ENCODE assay signal across 8 cellular contexts in genomic region chr2:64019083-64019974, GRCh38. TPM values are rescaled to one million over a fixed set of nuclear protein-coding genes. Genes with fewer than 3 reads are reported as not detected.
DNase-seq lines count a peak whose midpoint lies in the region; ATAC-seq and TF ChIP-seq lines count a peak whose summit lies in the region.

VPS54 (minus strand) TSS chr2:64019428; CDS start chr2:63983999, 35,429 bp downstream.

- H3K4me1 Mint-ChIP-seq in CD8-positive, alpha-beta T cell (ENCODE audit: low read depth) = peaks cover 46% of the 10 kb centered on the region
- H3K4me1 Mint-ChIP-seq in activated naive CD4-positive, alpha-beta T cell treated with anti-CD3 and anti-CD28 coated beads, Interleukin-2, amount 10 ng/mL, durations not matched to agents 7 days and 5 days = peaks cover 52% of the 10 kb centered on the region

- CTCF ChIA-PET in CD8-positive, alpha-beta T cell (lab: Charles Lee) = interaction anchor here (1.1 to 3.1 kb wide), 3 partner anchors 122 to 469 kb away, joined by 3 to 10 read pairs (median 4); no protein-coding TSS in a partner anchor
- CTCF ChIA-PET in activated naive CD4-positive, alpha-beta T cell treated with anti-CD3 and anti-CD28 coated beads, Interleukin-2, amount 10 ng/mL, durations not matched to agents 7 days and 5 days (lab: Charles Lee) = no interaction called here

- peak within 1 kb of the TSS; percentile 96 for H3K4me3 Mint-ChIP-seq in CD8-positive, alpha-beta T cell
- peak within 1 kb of the TSS; percentile 100 for H3K4me3 Mint-ChIP-seq in activated naive CD4-positive, alpha-beta T cell treated with anti-CD3 and anti-CD28 coated beads, Interleukin-2, amount 10 ng/mL, durations not matched to agents 7 days and 5 days

- peaks cover 31% of the 10 kb centered on the region for H3K4me1 ChIP-seq in CD8-positive, alpha-beta T cell (ENCODE audit: insufficient read depth, low read length)
- peaks cover 8% of the 10 kb centered on the region for H3K4me1 ChIP-seq in SJCRH30

- H3K27ac Mint-ChIP-seq in CD8-positive, alpha-beta T cell = peak within 1 kb of the TSS; percentile 97
- H3K27ac Mint-ChIP-seq in activated naive CD4-positive, alpha-beta T cell treated with anti-CD3 and anti-CD28 coated beads, Interleukin-2, amount 10 ng/mL, durations not matched to agents 7 days and 5 days = peak within 1 kb of the TSS; percentile 97

- H3K9me3 ChIP-seq in CD8-positive, alpha-beta T cell (ENCODE audit: low read length) = no peaks in the 10 kb centered on the region
- H3K9me3 ChIP-seq in SJCRH30 (replicated peaks) = no peaks in the 10 kb centered on the region

- H3K27me3 ChIP-seq in CD8-positive, alpha-beta T cell (ENCODE audit: insufficient read depth, low read length) = no peaks in the 10 kb centered on the region
- H3K27me3 ChIP-seq in SJCRH30 = no peaks in the 10 kb centered on the region

- H3K4me3 ChIP-seq in CD8-positive, alpha-beta T cell (ENCODE audit: low read depth, low read length) = peak within 1 kb of the TSS; percentile 89
- peak within 1 kb of the TSS; percentile 84 for H3K4me3 ChIP-seq in SJCRH30

- ATAC-seq in CD8-positive, alpha-beta T cell = peak; percentile 65
- ATAC-seq in GM19372 (IDR thresholded peaks at IDR 0.05; ENCODE audit: low read depth, unreplicated experiment) (peak; percentile 64), HG03521 (IDR thresholded peaks at IDR 0.05; ENCODE audit: unreplicated experiment) (peak; percentile 56), omental fat pad (ENCODE audit: low FRiP score) (peak; percentile 91)

- TF ChIP-seq CTCF in CD8-positive, alpha-beta T cell (IDR thresholded peaks at IDR 0.05) = no peak
- no peak for TF ChIP-seq CTCF in omental fat pad (IDR thresholded peaks at IDR 0.05)

- DNase-seq in CD8-positive, alpha-beta T cell = peak; percentile 22 to 80 (median 55)
- DNase-seq in SJCRH30 = peak; percentile 77 to 87
- peak; percentile 70 for DNase-seq in activated naive CD4-positive, alpha-beta T cell treated with anti-CD3 and anti-CD28 coated beads, Interleukin-2, amount 10 ng/mL, durations not matched to agents 7 days and 5 days
- peak; percentile 73 for DNase-seq in globus pallidus (ENCODE audit: low spot score)
- DNase-seq in omental fat pad (ENCODE audit: low spot score) = peak; percentile 25

- intact Hi-C loops in CD8-positive, alpha-beta T cell (cut with DNase I, micrococcal nuclease) = loop anchor here (1.0 to 5.0 kb wide), 4 partner anchors 123 to 182 kb away; partner anchors contain the start of genes PELI1 (in 2 of the 2) and UGP2 (in 1 of the 2)

- no peaks in the 10 kb centered on the region for H3K36me3 ChIP-seq in CD8-positive, alpha-beta T cell (ENCODE audit: insufficient read depth, low read length)
- H3K36me3 ChIP-seq in SJCRH30 = no peaks in the 10 kb centered on the region

- no peaks in the 10 kb centered on the region for H3K27me3 Mint-ChIP-seq in CD8-positive, alpha-beta T cell (ENCODE audit: low read depth)
- H3K27me3 Mint-ChIP-seq in activated naive CD4-positive, alpha-beta T cell treated with anti-CD3 and anti-CD28 coated beads, Interleukin-2, amount 10 ng/mL, durations not matched to agents 7 days and 5 days = no peaks in the 10 kb centered on the region

- peak within 1 kb of the TSS; percentile 57 for H3K27ac ChIP-seq in CD8-positive, alpha-beta T cell (ENCODE audit: low read depth, low read length)
- peak within 1 kb of the TSS; percentile 94 for H3K27ac ChIP-seq in SJCRH30
- peak within 1 kb of the TSS; percentile 93 for H3K27ac ChIP-seq in temporal lobe (ENCODE audit: low read depth, low read length)

- H3K36me3 Mint-ChIP-seq in CD8-positive, alpha-beta T cell = peaks cover 12% of the 10 kb centered on the region
- peaks cover 15% of the 10 kb centered on the region for H3K36me3 Mint-ChIP-seq in activated naive CD4-positive, alpha-beta T cell treated with anti-CD3 and anti-CD28 coated beads, Interleukin-2, amount 10 ng/mL, durations not matched to agents 7 days and 5 days

- no peaks in the 10 kb centered on the region for H3K9me3 Mint-ChIP-seq in CD8-positive, alpha-beta T cell
- no peaks in the 10 kb centered on the region for H3K9me3 Mint-ChIP-seq in activated naive CD4-positive, alpha-beta T cell treated with anti-CD3 and anti-CD28 coated beads, Interleukin-2, amount 10 ng/mL, durations not matched to agents 7 days and 5 days

- POLR2A ChIA-PET in CD8-positive, alpha-beta T cell (lab: Charles Lee) = interaction anchor here (0.6 to 1.2 kb wide), 4 partner anchors 11 to 504 kb away, joined by 3 to 4 read pairs (median 4); no protein-coding TSS in a partner anchor

RNA-seq across cellular contexts. Expression of gene VPS54, which starts in this region (rescaled TPM):
- total RNA-seq in CD8-positive, alpha-beta T cell = 1 to 10 TPM; 7.0 to 8.5 TPM
- 41.0 and 48.4 TPM in 2 replicates for total RNA-seq in SJCRH30 (2014; rRNA removed; shearing (Covaris generic))
- 10 to 100 TPM; 19.8 to 40.5 (median 26.9) TPM for total RNA-seq in omental fat pad
- total RNA-seq in temporal lobe = 24.1 TPM

Comparison
In these comparisons a context has a peak if more than half of its experiments do, and no peak if none do; other contexts are left out.
1. Peak in every context shown above with its lines: DNase-seq, ATAC-seq, H3K4me3 ChIP-seq and H3K27ac ChIP-seq.
2. DNase-seq: peak in every context shown above with its lines; median percentile 82 in SJCRH30; 73 in globus pallidus; 70 in activated naive CD4-positive, alpha-beta T cell treated with anti-CD3 and anti-CD28 coated beads, Interleukin-2, amount 10 ng/mL, durations not matched to agents 7 days and 5 days; 55 in CD8-positive, alpha-beta T cell; 25 in omental fat pad.